29 cellular contexts compared by ENCODE assay signal in genomic region chr10:58985216-58985615, GRCh38.
"Had no signal": no experiment of that assay in that cellular context is flagged by ENCODE, and none has a peak within 500 bp of the region (broad histone marks: within the 10 kb centered on the region; RNA-seq: fewer than 3 reads in every experiment).

No MANE protein-coding gene starts in this region.

- H3K9me3 Mint-ChIP-seq: activated CD4-positive, alpha-beta T cell treated with anti-CD3 and anti-CD28 coated beads, Interleukin-2, amount 10 ng/mL, durations not matched to agents 7 days and 5 days had no signal

- H3K4me1 Mint-ChIP-seq: activated CD4-positive, alpha-beta T cell treated with anti-CD3 and anti-CD28 coated beads for 36 hours; activated CD4-positive, alpha-beta T cell treated with anti-CD3 and anti-CD28 coated beads, Interleukin-2, amount 10 ng/mL, durations not matched to agents 7 days and 5 days; activated naive CD4-positive, alpha-beta T cell treated with anti-CD3 and anti-CD28 coated beads, Interleukin-2, amount 10 ng/mL, durations not matched to agents 7 days and 5 days; activated naive CD8-positive, alpha-beta T cell treated with anti-CD3 and anti-CD28 coated beads, Interleukin-2, amount 50 U/mL, for 24 hours had no signal

- ATAC-seq: activated CD4-positive, alpha-beta T cell treated with anti-CD3 and anti-CD28 coated beads for 36 hours; activated CD4-positive, CD25-positive, alpha-beta regulatory T cell treated with anti-CD3 and anti-CD28 coated beads, Interleukin-2, amount 50 U/mL, for 24 hours; activated naive CD8-positive, alpha-beta T cell treated with anti-CD3 and anti-CD28 coated beads, Interleukin-2, amount 50 U/mL, for 24 hours; K562; Panc1; SK-N-SH treated with all-trans-retinoic acid at 6 μM for 48 hours had no signal

- FAIRE-seq: bronchial epithelial cell, K562 had no signal

- H3K27me3 Mint-ChIP-seq: activated CD4-positive, alpha-beta T cell treated with anti-CD3 and anti-CD28 coated beads for 36 hours; activated CD4-positive, alpha-beta T cell treated with anti-CD3 and anti-CD28 coated beads, Interleukin-2, amount 10 ng/mL, durations not matched to agents 7 days and 5 days; activated naive CD4-positive, alpha-beta T cell treated with anti-CD3 and anti-CD28 coated beads, Interleukin-2, amount 10 ng/mL, durations not matched to agents 7 days and 5 days; activated naive CD8-positive, alpha-beta T cell; activated naive CD8-positive, alpha-beta T cell treated with anti-CD3 and anti-CD28 coated beads, Interleukin-2, amount 50 U/mL, for 24 hours had no signal

- H3K36me3 Mint-ChIP-seq: activated naive CD4-positive, alpha-beta T cell treated with anti-CD3 and anti-CD28 coated beads, Interleukin-2, amount 10 ng/mL, durations not matched to agents 7 days and 5 days; activated naive CD8-positive, alpha-beta T cell had no signal

- H3K27ac Mint-ChIP-seq: activated CD4-positive, alpha-beta T cell treated with anti-CD3 and anti-CD28 coated beads for 36 hours; activated CD4-positive, alpha-beta T cell treated with anti-CD3 and anti-CD28 coated beads, Interleukin-2, amount 10 ng/mL, durations not matched to agents 7 days and 5 days; activated naive CD4-positive, alpha-beta T cell treated with anti-CD3 and anti-CD28 coated beads, Interleukin-2, amount 10 ng/mL, durations not matched to agents 7 days and 5 days; activated naive CD8-positive, alpha-beta T cell; activated naive CD8-positive, alpha-beta T cell treated with anti-CD3 and anti-CD28 coated beads, Interleukin-2, amount 50 U/mL, for 24 hours; brain had no signal

- H3K4me3 Mint-ChIP-seq: activated CD4-positive, alpha-beta T cell treated with anti-CD3 and anti-CD28 coated beads for 36 hours; activated CD4-positive, alpha-beta T cell treated with anti-CD3 and anti-CD28 coated beads, Interleukin-2, amount 10 ng/mL, durations not matched to agents 7 days and 5 days; activated naive CD4-positive, alpha-beta T cell treated with anti-CD3 and anti-CD28 coated beads, Interleukin-2, amount 10 ng/mL, durations not matched to agents 7 days and 5 days; activated naive CD8-positive, alpha-beta T cell; activated naive CD8-positive, alpha-beta T cell treated with anti-CD3 and anti-CD28 coated beads, Interleukin-2, amount 50 U/mL, for 24 hours; brain had no signal

- DNase-seq: activated CD4-positive, alpha-beta T cell treated with anti-CD3 and anti-CD28 coated beads for 36 hours; activated CD4-positive, alpha-beta T cell treated with anti-CD3 and anti-CD28 coated beads, Interleukin-2, amount 10 ng/mL, durations not matched to agents 7 days and 5 days; activated CD4-positive, alpha-beta T cell treated with anti-CD3 and anti-CD28 coated beads, Interleukin-2, amount 50 U/mL, for 48 hours; activated CD8-positive, alpha-beta memory T cell treated with anti-CD3 and anti-CD28 coated beads, Interleukin-2, amount 50 U/mL, for 48 hours; activated effector memory CD4-positive, alpha-beta T cell treated with Interleukin-2 at 50 U/mL for 16 hours; activated naive CD4-positive, alpha-beta T cell treated with anti-CD3 and anti-CD28 coated beads, Interleukin-2, amount 10 ng/mL, durations not matched to agents 7 days and 5 days; activated naive CD8-positive, alpha-beta T cell treated with anti-CD3 and anti-CD28 coated beads, Interleukin-2, amount 50 U/mL, for 24 hours; activated T-cell treated with anti-CD3 and anti-CD28 coated beads, Interleukin-2, amount 50 U/mL, for 48 hours; anterior cingulate cortex; central memory CD4-positive, alpha-beta T cell; NCI-H1092 treated with DMSO at 0.1 percent for 48 hours; NCI-H1417; NCI-H146; NCI-H187; NCI-H2081; NCI-H2171 treated with DMSO at 0.1 percent for 48 hours; NCI-H2227 treated with DMSO at 0.1 percent for 48 hours; NCI-H446; NCI-H510A treated with DMSO at 0.1 percent for 48 hours; RPMI8226; SIG-M5; T1000 had no signal

- H3K4me3 ChIP-seq: K562 had no signal
